Comparison of ENCODE assay signal across 12 cellular contexts in the genomic region with DNA sequence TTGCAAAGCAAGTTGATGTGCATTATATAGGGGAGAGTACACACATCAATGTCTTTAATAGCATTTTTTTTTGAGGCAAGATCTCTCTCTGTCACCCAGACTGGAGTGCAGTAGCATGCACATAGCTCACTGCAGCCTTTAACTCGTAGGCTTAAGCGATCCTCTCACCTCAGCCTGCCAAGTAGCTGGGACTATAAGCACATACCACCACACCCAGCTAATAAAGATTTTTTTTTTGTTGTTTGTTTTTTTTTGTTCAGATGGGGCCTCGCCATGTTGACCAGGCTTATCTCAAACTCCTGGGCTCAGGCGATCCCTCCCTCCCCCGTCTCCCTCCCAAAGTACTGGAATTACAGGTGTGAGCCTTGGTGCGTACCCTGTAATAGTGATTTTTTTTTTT. TPM values are rescaled to one million over a fixed set of nuclear protein-coding genes. Genes with fewer than 3 reads are reported as not detected.
DNase-seq lines count a peak whose midpoint lies in the region; ATAC-seq and TF ChIP-seq lines count a peak whose summit lies in the region.
"Had no signal": no experiment of that assay in that cellular context is flagged by ENCODE, and none has a peak within 500 bp of the region (broad histone marks: within the 10 kb centered on the region; RNA-seq: fewer than 3 reads in every experiment).

No MANE protein-coding gene starts in this region.

- peaks cover 69% of the 10 kb centered on the region for H3K4me1 Mint-ChIP-seq in activated naive CD4-positive, alpha-beta T cell treated with anti-CD3 and anti-CD28 coated beads, Interleukin-2, amount 50 U/mL, for 24 hours
- peaks cover 47% of the 10 kb centered on the region for H3K4me1 Mint-ChIP-seq in activated CD4-positive, alpha-beta memory T cell treated with anti-CD3 and anti-CD28 coated beads for 36 hours (ENCODE audit: low read depth)
- H3K4me1 Mint-ChIP-seq in immature natural killer cell, result peaks cover 32 to 63% of the 10 kb centered on the region in 2 donors

- H3K27ac ChIP-seq in upper lobe of right lung, result no peak overlapping the region

- peaks cover 19% of the 10 kb centered on the region for H3K36me3 Mint-ChIP-seq in activated naive CD4-positive, alpha-beta T cell treated with anti-CD3 and anti-CD28 coated beads, Interleukin-2, amount 50 U/mL, for 24 hours
- peaks cover 26 to 54% of the 10 kb centered on the region in 2 donors for H3K36me3 Mint-ChIP-seq in activated naive CD4-positive, alpha-beta T cell treated with anti-CD3 and anti-CD28 coated beads, Interleukin-2, amount 50 U/mL, for 72 hours
- H3K36me3 Mint-ChIP-seq in activated CD4-positive, alpha-beta memory T cell treated with anti-CD3 and anti-CD28 coated beads for 36 hours, result peaks cover 31% of the 10 kb centered on the region
- H3K36me3 Mint-ChIP-seq in immature natural killer cell, result peaks cover 0 to 20% (median 18%) of the 10 kb centered on the region in 3 donors

- H3K9me3 ChIP-seq in upper lobe of right lung, result no peaks in the 10 kb centered on the region
- H3K9me3 ChIP-seq: thyroid gland had no signal

- intact Hi-C loops in activated CD4-positive, alpha-beta memory T cell treated with anti-CD3 and anti-CD28 coated beads for 36 hours (cut with micrococcal nuclease), result loop anchor here (5.0 kb wide), 1 partner anchor 120 kb away; no protein-coding TSS in a partner anchor
- intact Hi-C loops in upper lobe of right lung (cut with DNase I), result no loop called here

- no peak for DNase-seq in activated naive CD4-positive, alpha-beta T cell treated with anti-CD3 and anti-CD28 coated beads, Interleukin-2, amount 50 U/mL, for 72 hours (ENCODE audit: low spot score in 2 of 2)
- DNase-seq in activated CD4-positive, alpha-beta memory T cell treated with anti-CD3 and anti-CD28 coated beads for 36 hours, result no peak
- DNase-seq in immature natural killer cell, result no peak
- no peak for DNase-seq in upper lobe of right lung
- DNase-seq in stimulated activated naive CD4-positive, alpha-beta T cell treated with Interleukin-2 at 50 U/mL for 16 hours (lab: John Stamatoyannopoulos, UW), result no peak
- DNase-seq in NCI-H2227 treated with DMSO at 0.1 percent for 48 hours (lab: John Stamatoyannopoulos, UW), result no peak
- DNase-seq: hippocampal formation, NCI-H1436 treated with DMSO at 0.1 percent for 48 hours, spleen had no signal

- no peaks in the 10 kb centered on the region for H3K27me3 ChIP-seq in upper lobe of right lung
- H3K27me3 ChIP-seq: spleen, thyroid gland had no signal

- ATAC-seq in activated naive CD4-positive, alpha-beta T cell treated with anti-CD3 and anti-CD28 coated beads, Interleukin-2, amount 50 U/mL, for 72 hours, result no peak
- ATAC-seq in upper lobe of right lung (peak; percentile 1), HG03521 (IDR thresholded peaks at IDR 0.05; ENCODE audit: unreplicated experiment) (no peak)

- H3K27ac Mint-ChIP-seq in activated naive CD4-positive, alpha-beta T cell treated with anti-CD3 and anti-CD28 coated beads, Interleukin-2, amount 50 U/mL, for 24 hours, result no peak overlapping the region
- H3K27ac Mint-ChIP-seq in activated naive CD4-positive, alpha-beta T cell treated with anti-CD3 and anti-CD28 coated beads, Interleukin-2, amount 50 U/mL, for 72 hours, result peak overlapping the region in 1 of 2 donors; percentile 98
- peak overlapping the region; percentile 100 for H3K27ac Mint-ChIP-seq in activated CD4-positive, alpha-beta memory T cell treated with anti-CD3 and anti-CD28 coated beads for 36 hours
- peak overlapping the region in 4 of 6 donors; percentile 91 to 98 (median 96) for H3K27ac Mint-ChIP-seq in immature natural killer cell

- peaks cover 12% of the 10 kb centered on the region for H3K4me1 ChIP-seq in upper lobe of right lung

- H3K27me3 Mint-ChIP-seq in activated naive CD4-positive, alpha-beta T cell treated with anti-CD3 and anti-CD28 coated beads, Interleukin-2, amount 50 U/mL, for 24 hours, result no peaks in the 10 kb centered on the region
- H3K27me3 Mint-ChIP-seq in activated CD4-positive, alpha-beta memory T cell treated with anti-CD3 and anti-CD28 coated beads for 36 hours, result peaks cover 1% of the 10 kb centered on the region
- H3K27me3 Mint-ChIP-seq in immature natural killer cell (ENCODE audit: low read depth in 3 of 3), result peaks cover 6 to 14% (median 6%) of the 10 kb centered on the region in 3 donors

- CTCF ChIA-PET in activated CD4-positive, alpha-beta memory T cell treated with anti-CD3 and anti-CD28 coated beads for 36 hours (lab: Charles Lee), result interaction anchor here (1.4 to 2.1 kb wide), 2 partner anchors 39 to 654 kb away, joined by 3 to 6 read pairs; no protein-coding TSS in a partner anchor

- peak overlapping the region; percentile 93 for H3K4me3 Mint-ChIP-seq in activated naive CD4-positive, alpha-beta T cell treated with anti-CD3 and anti-CD28 coated beads, Interleukin-2, amount 50 U/mL, for 24 hours
- peak overlapping the region; percentile 97 for H3K4me3 Mint-ChIP-seq in activated CD4-positive, alpha-beta memory T cell treated with anti-CD3 and anti-CD28 coated beads for 36 hours
- peak overlapping the region; percentile 90 to 99 (median 98) for H3K4me3 Mint-ChIP-seq in immature natural killer cell

- TF ChIP-seq CTCF in upper lobe of right lung (IDR thresholded peaks at IDR 0.05), result no peak

- H3K36me3 ChIP-seq in upper lobe of right lung, result peaks cover 4% of the 10 kb centered on the region
- H3K36me3 ChIP-seq: thyroid gland had no signal

- no peaks in the 10 kb centered on the region for H3K9me3 Mint-ChIP-seq in activated naive CD4-positive, alpha-beta T cell treated with anti-CD3 and anti-CD28 coated beads, Interleukin-2, amount 50 U/mL, for 24 hours
- no peaks in the 10 kb centered on the region for H3K9me3 Mint-ChIP-seq in activated naive CD4-positive, alpha-beta T cell treated with anti-CD3 and anti-CD28 coated beads, Interleukin-2, amount 50 U/mL, for 72 hours
- no peaks in the 10 kb centered on the region for H3K9me3 Mint-ChIP-seq in activated CD4-positive, alpha-beta memory T cell treated with anti-CD3 and anti-CD28 coated beads for 36 hours
- no peaks in the 10 kb centered on the region for H3K9me3 Mint-ChIP-seq in immature natural killer cell

- peak overlapping the region; percentile 76 for H3K4me3 ChIP-seq in upper lobe of right lung

- POLR2A ChIA-PET in activated CD4-positive, alpha-beta memory T cell treated with anti-CD3 and anti-CD28 coated beads for 36 hours (lab: Charles Lee), result interaction anchor here (0.7 to 2.8 kb wide), 2 partner anchors 328 to 460 kb away, joined by 3 to 15 read pairs; a partner anchor contains a TSS

RNA-seq across cellular contexts. Expression of a gene that starts 1.5 kb away (rescaled TPM):
- 10 to 100 TPM; 11.8 to 13.0 TPM for total RNA-seq in activated naive CD4-positive, alpha-beta T cell treated with anti-CD3 and anti-CD28 coated beads, Interleukin-2, amount 50 U/mL, for 72 hours
- 10 to 100 TPM; 15.0 to 17.6 TPM for total RNA-seq in activated CD4-positive, alpha-beta memory T cell treated with anti-CD3 and anti-CD28 coated beads for 36 hours
- 10 to 100 TPM; 16.9 to 21.8 (median 17.2) TPM for polyA plus RNA-seq in immature natural killer cell
- 18.0 TPM for total RNA-seq in upper lobe of right lung
